ENCODE assay signal across 15 cellular contexts in the genomic region with DNA sequence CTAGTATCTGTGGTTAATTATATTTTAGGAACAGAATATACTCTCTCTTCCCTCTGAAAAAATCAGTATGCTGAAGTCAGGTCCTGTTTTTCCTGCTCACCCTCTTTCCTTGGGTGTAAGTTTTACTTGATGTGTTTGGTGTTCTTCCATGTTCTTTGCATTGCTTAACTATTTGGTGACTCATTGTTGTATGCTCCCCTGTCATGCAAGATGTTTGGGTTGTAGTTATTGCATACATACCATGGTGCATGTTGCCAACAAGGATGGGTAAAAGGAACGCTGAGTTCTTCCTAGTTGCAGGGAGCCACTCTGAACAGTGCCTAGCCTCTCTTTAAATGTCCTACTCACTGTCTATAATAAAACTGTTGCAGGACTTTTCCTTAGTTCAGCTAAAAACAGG.
DNase-seq lines count a peak whose midpoint lies in the region; ATAC-seq and TF ChIP-seq lines count a peak whose summit lies in the region.
"Had no signal": no experiment of that assay in that cellular context is flagged by ENCODE, and none has a peak within 500 bp of the region (broad histone marks: within the 10 kb centered on the region; RNA-seq: fewer than 3 reads in every experiment).

No MANE protein-coding gene starts in this region.

- DNase-seq in SIG-M5 treated with dmso at 0.1 percent for 504 hours (lab: John Stamatoyannopoulos, UW; ENCODE audit: unreplicated experiment) = peak; percentile 26
- DNase-seq in SIG-M5 (lab: John Stamatoyannopoulos, UW) = no peak
- peak; percentile 22 for DNase-seq in RKO (ENCODE audit: low spot score)
- peak; percentile 96 for DNase-seq in fibroblast of gingiva (ENCODE audit: low read depth)
- DNase-seq in suprapubic skin (ENCODE audit: low spot score in 2 of 2) = no peak
- no peak for DNase-seq in DMS 273 treated with DMSO at 0.1 percent for 48 hours (lab: John Stamatoyannopoulos, UW)
- DNase-seq in Right ventricle myocardium superior = no peak
- DNase-seq: activated CD8-positive, alpha-beta memory T cell treated with anti-CD3 and anti-CD28 coated beads for 24 hours; dorsolateral prefrontal cortex; left lung; NCI-H1105; SHP77; spleen had no signal

- no peak for ATAC-seq in Right ventricle myocardium superior (ENCODE audit: poor library complexity)
- ATAC-seq in HG02885 (IDR thresholded peaks at IDR 0.05; ENCODE audit: poor library complexity, unreplicated experiment) = no peak
- ATAC-seq: left lung had no signal

- peaks cover 12% of the 10 kb centered on the region for H3K4me1 ChIP-seq in suprapubic skin
- H3K4me1 ChIP-seq: left lung, spleen had no signal

- TF ChIP-seq CTCF in suprapubic skin (IDR thresholded peaks at IDR 0.05) = no peak

- H3K4me3 ChIP-seq in suprapubic skin = no peak overlapping the region
- H3K4me3 ChIP-seq: dorsolateral prefrontal cortex, left lung, spleen, tibial nerve had no signal

- H3K27me3 ChIP-seq in suprapubic skin = no peaks in the 10 kb centered on the region
- H3K27me3 ChIP-seq: dorsolateral prefrontal cortex, left lung, spleen, tibial nerve had no signal

- H3K9me3 ChIP-seq in suprapubic skin = no peaks in the 10 kb centered on the region
- H3K9me3 ChIP-seq: left lung, spleen, tibial nerve had no signal

- TF ChIP-seq EP300 in suprapubic skin (IDR thresholded peaks at IDR 0.05) = no peak

- no peak for TF ChIP-seq POLR2A in suprapubic skin (IDR thresholded peaks at IDR 0.05)

- intact Hi-C loops in Right ventricle myocardium superior (cut with DNase I) = no loop called here

- no peaks in the 10 kb centered on the region for H3K36me3 ChIP-seq in suprapubic skin
- H3K36me3 ChIP-seq: left lung, spleen had no signal

- H3K27ac ChIP-seq in suprapubic skin = peak overlapping the region; percentile 5
- H3K27ac ChIP-seq: dorsolateral prefrontal cortex, left lung, spleen, tibial nerve had no signal

- 50% methylated on average over 1 of the region's 1 CpG for WGBS in suprapubic skin

Comparison
In these comparisons a context has a peak if more than half of its experiments do, and no peak if none do; other contexts are left out.
1. DNase-seq: peak in SIG-M5 treated with dmso at 0.1 percent for 504 hours (single experiment), RKO (single experiment) and fibroblast of gingiva (single experiment); none in SIG-M5 (single experiment), suprapubic skin (0 of 2), DMS 273 treated with DMSO at 0.1 percent for 48 hours (single experiment) and Right ventricle myocardium superior (single experiment).